15 cellular contexts compared by ENCODE assay signal in the genomic region with DNA sequence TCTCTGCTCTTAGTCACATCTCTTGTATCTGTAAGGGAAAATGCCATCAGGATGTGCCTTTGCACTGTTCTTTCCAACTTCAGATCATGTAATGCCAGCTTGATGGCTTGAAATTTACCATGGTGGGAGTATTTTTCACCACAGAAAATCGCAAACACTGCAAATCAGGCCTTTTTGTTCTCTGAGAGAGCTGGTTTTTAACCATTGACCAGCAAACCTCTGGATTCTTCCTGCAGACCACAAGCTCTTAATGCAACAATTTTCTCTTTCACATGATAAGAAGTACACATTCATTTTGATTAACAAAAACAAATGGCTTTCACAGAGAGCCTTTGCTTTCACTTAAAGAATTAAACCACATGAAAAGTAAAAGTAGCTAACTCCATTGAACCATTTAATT.
"Had no signal": no experiment of that assay in that cellular context is flagged by ENCODE, and none has a peak within 500 bp of the region (broad histone marks: within the 10 kb centered on the region; RNA-seq: fewer than 3 reads in every experiment).

No MANE protein-coding gene starts in this region.

- H3K4me3 Mint-ChIP-seq: effector memory CD8-positive, alpha-beta T cell; naive thymus-derived CD4-positive, alpha-beta T cell; stimulated activated naive B cell treated with anti-CD40 and anti-IgM and Interleukin-4, amounts not matched to agents 10 μg/mL and 1 μg/mL and 100 μg/mL, for 72 hours had no signal

- DNase-seq: effector memory CD8-positive, alpha-beta T cell; gastrocnemius medialis; heart right ventricle; hypothalamus; kidney glomerular epithelial cell; mesendoderm; naive thymus-derived CD4-positive, alpha-beta T cell; posterior cingulate gyrus; stimulated activated CD4-positive, alpha-beta T cell treated with anti-CD3 and anti-CD28 coated beads, Interleukin-2, amount 100 ng/mL, for 24 hours; stimulated activated CD4-positive, alpha-beta T cell treated with anti-CD3 and anti-CD28 coated beads, Interleukin-4, amount 100 ng/mL, for 4 hours; stimulated activated naive B cell treated with anti-CD40 and anti-IgM and Interleukin-4, amounts not matched to agents 10 μg/mL and 1 μg/mL and 100 μg/mL, for 72 hours; stomach; substantia nigra; trophoblast cell had no signal

- H3K36me3 Mint-ChIP-seq: naive thymus-derived CD4-positive, alpha-beta T cell; stimulated activated naive B cell treated with anti-CD40 and anti-IgM and Interleukin-4, amounts not matched to agents 10 μg/mL and 1 μg/mL and 100 μg/mL, for 72 hours had no signal

- H3K27me3 Mint-ChIP-seq: effector memory CD8-positive, alpha-beta T cell had no signal

- H3K27ac Mint-ChIP-seq: effector memory CD8-positive, alpha-beta T cell; naive thymus-derived CD4-positive, alpha-beta T cell; stimulated activated naive B cell treated with anti-CD40 and anti-IgM and Interleukin-4, amounts not matched to agents 10 μg/mL and 1 μg/mL and 100 μg/mL, for 72 hours had no signal

- H3K4me1 Mint-ChIP-seq: naive thymus-derived CD4-positive, alpha-beta T cell; stimulated activated naive B cell treated with anti-CD40 and anti-IgM and Interleukin-4, amounts not matched to agents 10 μg/mL and 1 μg/mL and 100 μg/mL, for 72 hours had no signal

- ATAC-seq: effector memory CD8-positive, alpha-beta T cell; gastrocnemius medialis; heart right ventricle; naive thymus-derived CD4-positive, alpha-beta T cell; sciatic nerve; stimulated activated naive B cell treated with anti-CD40 and anti-IgM and Interleukin-4, amounts not matched to agents 10 μg/mL and 1 μg/mL and 100 μg/mL, for 72 hours had no signal
